ENCODE assay signal across 1 cellular context in the genomic region with DNA sequence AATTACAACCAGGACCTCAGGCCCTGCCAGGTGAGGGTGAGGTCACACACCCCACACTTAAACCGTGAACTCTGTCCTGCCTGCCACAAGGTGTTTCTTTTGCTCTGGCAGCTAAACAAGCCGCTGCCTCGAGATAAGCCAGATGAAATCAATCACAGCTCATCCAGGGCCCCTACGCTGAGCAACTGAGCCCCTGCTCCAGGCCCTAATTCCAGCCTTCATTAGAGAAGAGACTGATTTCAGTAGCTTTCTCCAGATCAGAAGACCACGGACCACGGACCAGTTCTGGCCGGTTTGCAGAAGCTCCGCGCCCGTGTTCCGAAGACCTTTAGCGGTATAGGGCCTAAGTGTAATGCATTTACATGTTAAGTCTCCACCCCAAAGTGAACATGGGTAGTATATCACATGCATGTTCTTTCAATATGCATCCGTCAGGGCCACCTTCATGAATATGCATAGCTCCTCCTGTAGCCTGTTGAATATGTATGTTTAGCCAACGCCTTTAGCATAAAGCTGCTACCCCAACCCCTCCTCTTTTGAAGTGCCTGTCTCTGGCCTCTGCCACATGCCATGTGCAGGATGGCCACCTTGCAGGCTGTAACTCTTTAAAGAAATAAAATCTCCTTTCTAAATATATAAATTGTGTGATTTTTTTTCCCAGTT.
A peak's percentile ranks its signal among the peaks of the same experiment; 100 is the strongest.
TF ChIP-seq lines count a peak whose summit lies in the region.

No MANE protein-coding gene starts in this region.

TF ChIP-seq in K562, 482 proteins besides CTCF, POLR2A, EP300 and RAD21 (continued from another document and continues in another):
- TF ChIP-seq ZNF77 (CRISPR knock-in tag; IDR thresholded peaks at IDR 0.05): no peak
- TF ChIP-seq RBM25 (IDR thresholded peaks at IDR 0.05; ENCODE audit: low read depth, low read length, severe bottlenecking): no peak
- no peak for TF ChIP-seq GTF2E2 (tag; IDR thresholded peaks at IDR 0.05)
- no peak for TF ChIP-seq HEY1 (CRISPR knock-in tag; IDR thresholded peaks at IDR 0.05; ENCODE audit: borderline replicate concordance)
- TF ChIP-seq E2F4 (CRISPR knock-in tag; IDR thresholded peaks at IDR 0.05; ENCODE audit: low read depth): no peak
- TF ChIP-seq TCF7 (IDR thresholded peaks at IDR 0.05; ENCODE audit: borderline replicate concordance): no peak
- no peak for TF ChIP-seq ZNF785 (CRISPR knock-in tag; IDR thresholded peaks at IDR 0.05)
- no peak for TF ChIP-seq RBBP5 (IDR thresholded peaks at IDR 0.05; ENCODE audit: borderline replicate concordance, insufficient read depth, low read length, poor library complexity, severe bottlenecking)
- no peak for TF ChIP-seq CBFB (CRISPR knock-in tag; IDR thresholded peaks at IDR 0.05)
- TF ChIP-seq GATAD2B (IDR thresholded peaks at IDR 0.05; ENCODE audit: borderline replicate concordance): no peak
- TF ChIP-seq, protein P1, sequence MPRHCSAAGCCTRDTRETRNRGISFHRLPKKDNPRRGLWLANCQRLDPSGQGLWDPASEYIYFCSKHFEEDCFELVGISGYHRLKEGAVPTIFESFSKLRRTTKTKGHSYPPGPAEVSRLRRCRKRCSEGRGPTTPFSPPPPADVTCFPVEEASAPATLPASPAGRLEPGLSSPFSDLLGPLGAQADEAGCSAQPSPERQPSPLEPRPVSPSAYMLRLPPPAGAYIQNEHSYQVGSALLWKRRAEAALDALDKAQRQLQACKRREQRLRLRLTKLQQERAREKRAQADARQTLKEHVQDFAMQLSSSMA (CRISPR knock-in tag; IDR thresholded peaks at IDR 0.05): no peak
- TF ChIP-seq KLF16 (IDR thresholded peaks at IDR 0.05): 0 out of 2 replicates have a peak, but pooled peaks have one; percentile 24
- TF ChIP-seq ZBTB40 (IDR thresholded peaks at IDR 0.05): no peak
- TF ChIP-seq ZBTB40 (CRISPR knock-in tag; IDR thresholded peaks at IDR 0.05): no peak
- no peak for TF ChIP-seq CREM (IDR thresholded peaks at IDR 0.05; ENCODE audit: low read depth)
- no peak for TF ChIP-seq PTTG1 (tag; IDR thresholded peaks at IDR 0.05; ENCODE audit: low read depth)
- no peak for TF ChIP-seq NCOR1 (IDR thresholded peaks at IDR 0.05)
- TF ChIP-seq E2F3 (CRISPR knock-in tag; IDR thresholded peaks at IDR 0.05): no peak
- no peak for TF ChIP-seq TAF9B (IDR thresholded peaks at IDR 0.05; ENCODE audit: partially characterized antibody)
- TF ChIP-seq ZBTB8A (IDR thresholded peaks at IDR 0.05; ENCODE audit: partially characterized antibody): no peak
- TF ChIP-seq RAD51 (IDR thresholded peaks at IDR 0.05; ENCODE audit: borderline replicate concordance, low read depth): no peak
- TF ChIP-seq MAFK (IDR thresholded peaks at IDR 0.05; ENCODE audit: low read length): no peak; the same call in 1 of the 2 replicates
- no peak for TF ChIP-seq SIN3B (IDR thresholded peaks at IDR 0.05; ENCODE audit: low read depth)
- no peak for TF ChIP-seq NCOA4 (IDR thresholded peaks at IDR 0.05; ENCODE audit: partially characterized antibody)
- TF ChIP-seq ZBED1 (IDR thresholded peaks at IDR 0.05): no peak
- no peak for TF ChIP-seq ZFP91 (CRISPR knock-in tag; IDR thresholded peaks at IDR 0.05)
- TF ChIP-seq ZFP1 (CRISPR knock-in tag; IDR thresholded peaks at IDR 0.05): no peak
- TF ChIP-seq ZBTB7A (IDR thresholded peaks at IDR 0.05; ENCODE audit: borderline replicate concordance, control insufficient read depth, low read depth, low read length): peak; percentile 24; the same call in 1 of the 2 replicates
- TF ChIP-seq ETS2 (tag; IDR thresholded peaks at IDR 0.05; ENCODE audit: borderline replicate concordance, poor library complexity, severe bottlenecking): no peak
- TF ChIP-seq, protein P2, sequence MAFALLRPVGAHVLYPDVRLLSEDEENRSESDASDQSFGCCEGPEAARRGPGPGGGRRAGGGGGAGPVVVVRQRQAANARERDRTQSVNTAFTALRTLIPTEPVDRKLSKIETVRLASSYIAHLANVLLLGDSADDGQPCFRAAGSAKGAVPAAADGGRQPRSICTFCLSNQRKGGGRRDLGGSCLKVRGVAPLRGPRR (CRISPR knock-in tag; IDR thresholded peaks at IDR 0.05): no peak
- TF ChIP-seq HNRNPUL1 (IDR thresholded peaks at IDR 0.05; ENCODE audit: low read length): no peak
- TF ChIP-seq TEAD4 (IDR thresholded peaks at IDR 0.05; ENCODE audit: low read length): peak; percentile 68
- TF ChIP-seq TEAD4 (CRISPR knock-in tag; IDR thresholded peaks at IDR 0.05; ENCODE audit: borderline replicate concordance): no peak
- no peak for TF ChIP-seq ZNF124 (CRISPR knock-in tag; IDR thresholded peaks at IDR 0.05)
- TF ChIP-seq CBX8 (IDR thresholded peaks at IDR 0.05; ENCODE audit: borderline replicate concordance, extremely low read depth, low read depth, low read length, poor library complexity, severe bottlenecking): no peak
- no peak for TF ChIP-seq SRF (CRISPR knock-in tag; IDR thresholded peaks at IDR 0.05)
- no peak for TF ChIP-seq MYNN (IDR thresholded peaks at IDR 0.05)
- no peak for TF ChIP-seq MYNN (CRISPR knock-in tag; IDR thresholded peaks at IDR 0.05)
- no peak for TF ChIP-seq VEZF1 (CRISPR knock-in tag; IDR thresholded peaks at IDR 0.05)
- no peak for TF ChIP-seq ZNF766 (CRISPR knock-in tag; conservative IDR thresholded peaks at IDR 0.05)
- peak; percentile 66 for TF ChIP-seq ARID1B (IDR thresholded peaks at IDR 0.05)
- no peak for TF ChIP-seq STAT5A (IDR thresholded peaks at IDR 0.05; ENCODE audit: borderline replicate concordance, low read length)
- peak; percentile 52 for TF ChIP-seq TCF3 (CRISPR knock-in tag; IDR thresholded peaks at IDR 0.05)
- no peak for TF ChIP-seq WHSC1 (IDR thresholded peaks at IDR 0.05; ENCODE audit: low read length)
- no peak for TF ChIP-seq OTX1 (CRISPR knock-in tag; IDR thresholded peaks at IDR 0.05)
- no peak for TF ChIP-seq MEF2A (IDR thresholded peaks at IDR 0.05; ENCODE audit: control insufficient read depth, low read depth, low read length)
- no peak for TF ChIP-seq ZC3H8 (IDR thresholded peaks at IDR 0.05)
- TF ChIP-seq ZNF57 (CRISPR knock-in tag; IDR thresholded peaks at IDR 0.05): no peak
- TF ChIP-seq ATF7 (IDR thresholded peaks at IDR 0.05): no peak
- no peak for TF ChIP-seq NFIC (IDR thresholded peaks at IDR 0.05)
- TF ChIP-seq, protein P3, sequence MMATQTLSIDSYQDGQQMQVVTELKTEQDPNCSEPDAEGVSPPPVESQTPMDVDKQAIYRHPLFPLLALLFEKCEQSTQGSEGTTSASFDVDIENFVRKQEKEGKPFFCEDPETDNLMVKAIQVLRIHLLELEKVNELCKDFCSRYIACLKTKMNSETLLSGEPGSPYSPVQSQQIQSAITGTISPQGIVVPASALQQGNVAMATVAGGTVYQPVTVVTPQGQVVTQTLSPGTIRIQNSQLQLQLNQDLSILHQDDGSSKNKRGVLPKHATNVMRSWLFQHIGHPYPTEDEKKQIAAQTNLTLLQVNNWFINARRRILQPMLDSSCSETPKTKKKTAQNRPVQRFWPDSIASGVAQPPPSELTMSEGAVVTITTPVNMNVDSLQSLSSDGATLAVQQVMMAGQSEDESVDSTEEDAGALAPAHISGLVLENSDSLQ (IDR thresholded peaks at IDR 0.05): peak; percentile 22; the same call in 1 of the 2 replicates
- no peak for TF ChIP-seq E4F1 (CRISPR knock-in tag; IDR thresholded peaks at IDR 0.05; ENCODE audit: borderline replicate concordance)
